16 cellular contexts compared by ENCODE assay signal in genomic region chr20:54345817-54346216, GRCh38.
A peak's percentile ranks its signal among the peaks of the same experiment; 100 is the strongest.
DNase-seq lines count a peak whose midpoint lies in the region; ATAC-seq and TF ChIP-seq lines count a peak whose summit lies in the region.
"Had no signal": no experiment of that assay in that cellular context is flagged by ENCODE, and none has a peak within 500 bp of the region (broad histone marks: within the 10 kb centered on the region; RNA-seq: fewer than 3 reads in every experiment).

No MANE protein-coding gene starts in this region.

- intact Hi-C loops in A673 (cut with micrococcal nuclease; ENCODE audit: unreplicated experiment): no loop called here
- intact Hi-C loops in HCT116 (cut with micrococcal nuclease): no loop called here
- intact Hi-C loops in activated T-helper 1 cell treated with anti-CD3 and anti-CD28 coated beads, Interleukin-12 subunit alpha, Interleukin-12 subunit beta, Interleukin-2, Interleukin-4 antibody, amounts not matched to agents 30 ng/mL and 10 ng/mL and 1 ng/mL, durations not matched to agents 14 hours and 24 hours and 36 hours (cut with micrococcal nuclease): loop anchor here (1.0 kb wide), 1 partner anchor 7 kb away; no protein-coding TSS in a partner anchor
- intact Hi-C loops in CD4-positive, alpha-beta memory T cell (cut with micrococcal nuclease): no loop called here

- BruUV-seq in A673 (replicated peaks; lab: Mats Ljungman, UMichigan) (no TSS peak), HCT116 (replicated peaks; lab: Mats Ljungman, UMichigan) (no TSS peak)

- peak overlapping the region; percentile 0 for H3K27ac Mint-ChIP-seq in activated T-helper 1 cell treated with anti-CD3 and anti-CD28 coated beads, Interleukin-12 subunit alpha, Interleukin-12 subunit beta, Interleukin-2, Interleukin-4 antibody, amounts not matched to agents 30 ng/mL and 10 ng/mL and 1 ng/mL, durations not matched to agents 14 hours and 24 hours and 36 hours
- no peak overlapping the region for H3K27ac Mint-ChIP-seq in CD4-positive, alpha-beta memory T cell
- H3K27ac Mint-ChIP-seq: activated CD8-positive, alpha-beta T cell treated with anti-CD3 and anti-CD28 coated beads, Interleukin-2, amount 10 ng/mL, durations not matched to agents 7 days and 5 days had no signal

- no peaks in the 10 kb centered on the region for H3K9me2 ChIP-seq in HCT116 (ENCODE audit: insufficient read depth)

- no peak for TF ChIP-seq RAD21 in HCT116 (IDR thresholded peaks at IDR 0.05; ENCODE audit: low read depth)

- RAD21 ChIA-PET in HCT116 (lab: Charles Lee; ENCODE audit: low non-redundant PET in 1 of 2, low total read pairs in 2 of 2, uncharacterized antibody in 2 of 2, unreplicated experiment in 2 of 2): no interaction called here

- peak overlapping the region; percentile 64 for H3K27ac ChIP-seq in A673 (ENCODE audit: low read depth, low read length, poor library complexity, severe bottlenecking)
- no peak overlapping the region for H3K27ac ChIP-seq in HCT116 (ENCODE audit: low read depth, low read length)
- no peak overlapping the region for H3K27ac ChIP-seq in iPS-18a (ENCODE audit: low read length)
- H3K27ac ChIP-seq in CD4-positive, alpha-beta memory T cell (ENCODE audit: low read depth, low read length): no peak overlapping the region
- H3K27ac ChIP-seq: heart right ventricle had no signal

- H3K27me3 Mint-ChIP-seq in activated T-helper 1 cell treated with anti-CD3 and anti-CD28 coated beads, Interleukin-12 subunit alpha, Interleukin-12 subunit beta, Interleukin-2, Interleukin-4 antibody, amounts not matched to agents 30 ng/mL and 10 ng/mL and 1 ng/mL, durations not matched to agents 14 hours and 24 hours and 36 hours (ENCODE audit: insufficient read depth): no peaks in the 10 kb centered on the region
- H3K27me3 Mint-ChIP-seq in CD4-positive, alpha-beta memory T cell: peaks cover 1 to 6% of the 10 kb centered on the region in 2 donors
- H3K27me3 Mint-ChIP-seq: brain had no signal

- TF ChIP-seq CTCF in A673 (conservative IDR thresholded peaks at IDR 0.05; ENCODE audit: low read depth, low read length) (no peak), HCT116 (IDR thresholded peaks at IDR 0.05 in 2 of 3, conservative IDR thresholded peaks at IDR 0.05 in 1 of 3; ENCODE audit: borderline replicate concordance in 1 of 3, insufficient read depth in 1 of 3, low read depth in 2 of 3, low read length in 2 of 3) (no peak), omental fat pad (IDR thresholded peaks at IDR 0.05) (no peak)

- H3K9me3 ChIP-seq in A673 (ENCODE audit: low read depth, low read length, poor library complexity, severe bottlenecking) (no peaks in the 10 kb centered on the region), HCT116 (ENCODE audit: control insufficient read depth in 1 of 2, insufficient read depth in 1 of 2, low read depth in 1 of 2, low read length in 2 of 2) (no peaks in the 10 kb centered on the region), iPS-18a (ENCODE audit: control insufficient read depth, low read depth, low read length) (no peaks in the 10 kb centered on the region)
- H3K9me3 ChIP-seq in CD4-positive, alpha-beta memory T cell (ENCODE audit: control insufficient read depth in 1 of 2, low read length in 2 of 2): no peaks in the 10 kb centered on the region
- H3K9me3 ChIP-seq: heart right ventricle had no signal

- H3K79me2 ChIP-seq in HCT116 (ENCODE audit: insufficient read depth, low read length): no peaks in the 10 kb centered on the region

- H3K36me3 ChIP-seq in A673 (ENCODE audit: insufficient read depth, low read length, poor library complexity, severe bottlenecking) (no peaks in the 10 kb centered on the region), HCT116 (ENCODE audit: control insufficient read depth in 1 of 2, insufficient read depth in 2 of 2, low read length in 2 of 2) (no peaks in the 10 kb centered on the region), iPS-18a (ENCODE audit: control insufficient read depth, low read depth, low read length) (no peaks in the 10 kb centered on the region)
- H3K36me3 ChIP-seq in CD4-positive, alpha-beta memory T cell (ENCODE audit: insufficient read depth, low read length): no peaks in the 10 kb centered on the region
- H3K36me3 ChIP-seq: heart right ventricle had no signal

- H3K4me1 Mint-ChIP-seq in activated T-helper 1 cell treated with anti-CD3 and anti-CD28 coated beads, Interleukin-12 subunit alpha, Interleukin-12 subunit beta, Interleukin-2, Interleukin-4 antibody, amounts not matched to agents 30 ng/mL and 10 ng/mL and 1 ng/mL, durations not matched to agents 14 hours and 24 hours and 36 hours (ENCODE audit: low read depth): peaks cover 25% of the 10 kb centered on the region
- H3K4me1 Mint-ChIP-seq in CD4-positive, alpha-beta memory T cell: no peaks in the 10 kb centered on the region

- H2AFZ ChIP-seq in HCT116 (ENCODE audit: low read depth, low read length, poor library complexity, severe bottlenecking): no peak overlapping the region

- H3K27me3 ChIP-seq in A673 (replicated peaks; ENCODE audit: insufficient read depth, low read depth, low read length, poor library complexity) (no peaks in the 10 kb centered on the region), HCT116 (ENCODE audit: insufficient read depth, low read length) (no peaks in the 10 kb centered on the region), iPS-18a (ENCODE audit: control insufficient read depth, insufficient read depth, low read length) (no peaks in the 10 kb centered on the region)
- no peaks in the 10 kb centered on the region for H3K27me3 ChIP-seq in CD4-positive, alpha-beta memory T cell (ENCODE audit: insufficient read depth, low read length)
- H3K27me3 ChIP-seq: heart right ventricle had no signal

- no peak overlapping the region for H3K9ac ChIP-seq in HCT116 (ENCODE audit: low read length)
- no peak overlapping the region for H3K9ac ChIP-seq in iPS-18a (ENCODE audit: low read length)

- TF ChIP-seq POLR2A in HCT116 (IDR thresholded peaks at IDR 0.05; ENCODE audit: borderline replicate concordance, extremely low read depth, insufficient read depth, insufficient read length): no peak

- H3K4me1 ChIP-seq in A673 (ENCODE audit: insufficient read depth, low read length, poor library complexity, severe bottlenecking) (peaks cover 32% of the 10 kb centered on the region), HCT116 (ENCODE audit: control insufficient read depth in 1 of 2, insufficient read depth in 2 of 2, low read length in 2 of 2) (peaks cover 19 to 20% of the 10 kb centered on the region in 2 experiments; a peak in 3 of 4 replicates), iPS-18a (ENCODE audit: control insufficient read depth, low read depth, low read length) (peaks cover 24% of the 10 kb centered on the region)
- no peaks in the 10 kb centered on the region for H3K4me1 ChIP-seq in CD4-positive, alpha-beta memory T cell (ENCODE audit: insufficient read depth, low read length)

- H3K36me3 Mint-ChIP-seq in activated T-helper 1 cell treated with anti-CD3 and anti-CD28 coated beads, Interleukin-12 subunit alpha, Interleukin-12 subunit beta, Interleukin-2, Interleukin-4 antibody, amounts not matched to agents 30 ng/mL and 10 ng/mL and 1 ng/mL, durations not matched to agents 14 hours and 24 hours and 36 hours (ENCODE audit: low read depth): peaks cover 3% of the 10 kb centered on the region
- no peaks in the 10 kb centered on the region for H3K36me3 Mint-ChIP-seq in CD4-positive, alpha-beta memory T cell
- H3K36me3 Mint-ChIP-seq: brain had no signal

- ATAC-seq in HCT116 (0 out of 2 replicates have a peak, but pooled peaks have one; percentile 9), omental fat pad (ENCODE audit: low FRiP score) (no peak)
- ATAC-seq: activated CD8-positive, alpha-beta T cell treated with anti-CD3 and anti-CD28 coated beads, Interleukin-2, amount 10 ng/mL, durations not matched to agents 7 days and 5 days; heart right ventricle had no signal

- DNase-seq in A673 (ENCODE audit: low spot score) (no peak), HCT116 (ENCODE audit: low read depth, low spot score) (no peak), T-helper 2 cell (no peak), omental fat pad (ENCODE audit: low spot score) (no peak), SIG-M5 (lab: John Stamatoyannopoulos, UW) (no peak)
- no peak for DNase-seq in activated T-helper 1 cell treated with anti-CD3 and anti-CD28 coated beads, Interleukin-12 subunit alpha, Interleukin-12 subunit beta, Interleukin-2, Interleukin-4 antibody, amounts not matched to agents 30 ng/mL and 10 ng/mL and 1 ng/mL, durations not matched to agents 14 hours and 24 hours and 36 hours (ENCODE audit: low spot score)
- DNase-seq in CD4-positive, alpha-beta memory T cell: no peak
- DNase-seq: activated CD8-positive, alpha-beta T cell treated with anti-CD3 and anti-CD28 coated beads, Interleukin-2, amount 10 ng/mL, durations not matched to agents 7 days and 5 days; DMS 273 treated with DMSO at 0.1 percent for 48 hours; heart right ventricle; KG1; NCI-H146; SHP77 had no signal

- no peaks in the 10 kb centered on the region for H4K20me1 ChIP-seq in HCT116 (ENCODE audit: insufficient read depth)

- POLR2A ChIA-PET in A673 (lab: Charles Lee; ENCODE audit: low non-redundant PET) (no interaction called here), HCT116 (lab: Charles Lee) (no interaction called here)
- POLR2A ChIA-PET in CD4-positive, alpha-beta memory T cell (lab: Charles Lee; ENCODE audit: partially characterized antibody): no interaction called here

- H3K4me3 ChIP-seq in A673 (ENCODE audit: low read depth, low read length, poor library complexity, severe bottlenecking): no peak overlapping the region
- no peak overlapping the region for H3K4me3 ChIP-seq in HCT116 (replicated peaks in 1 of 2; ENCODE audit: low read depth in 1 of 2, low read length in 2 of 2)
- peak overlapping the region; percentile 25 for H3K4me3 ChIP-seq in iPS-18a (ENCODE audit: low read length)
- H3K4me3 ChIP-seq in CD4-positive, alpha-beta memory T cell (ENCODE audit: low read length in 2 of 2): no peak overlapping the region
- H3K4me3 ChIP-seq: heart right ventricle, skin epidermis had no signal

- CTCF ChIA-PET in A673 (lab: Charles Lee): no interaction called here
- CTCF ChIA-PET in HCT116 (lab: Charles Lee): no interaction called here
- CTCF ChIA-PET in CD4-positive, alpha-beta memory T cell (lab: Charles Lee; ENCODE audit: partially characterized antibody): no interaction called here

- peaks cover 4% of the 10 kb centered on the region for H3K9me3 Mint-ChIP-seq in activated T-helper 1 cell treated with anti-CD3 and anti-CD28 coated beads, Interleukin-12 subunit alpha, Interleukin-12 subunit beta, Interleukin-2, Interleukin-4 antibody, amounts not matched to agents 30 ng/mL and 10 ng/mL and 1 ng/mL, durations not matched to agents 14 hours and 24 hours and 36 hours
- peaks cover 0 to 2% (median 0%) of the 10 kb centered on the region in 8 donors for H3K9me3 Mint-ChIP-seq in CD4-positive, alpha-beta memory T cell

- no peak overlapping the region for H3K4me3 Mint-ChIP-seq in activated T-helper 1 cell treated with anti-CD3 and anti-CD28 coated beads, Interleukin-12 subunit alpha, Interleukin-12 subunit beta, Interleukin-2, Interleukin-4 antibody, amounts not matched to agents 30 ng/mL and 10 ng/mL and 1 ng/mL, durations not matched to agents 14 hours and 24 hours and 36 hours
- no peak overlapping the region for H3K4me3 Mint-ChIP-seq in CD4-positive, alpha-beta memory T cell
- H3K4me3 Mint-ChIP-seq: activated CD8-positive, alpha-beta T cell treated with anti-CD3 and anti-CD28 coated beads, Interleukin-2, amount 10 ng/mL, durations not matched to agents 7 days and 5 days had no signal

- H3K4me2 ChIP-seq in HCT116 (ENCODE audit: low read length): peak overlapping the region; percentile 21

TF ChIP-seq in HCT116, 20 proteins besides CTCF, POLR2A, EP300 and RAD21 (continues in another document):
- TF ChIP-seq EGR1 (IDR thresholded peaks at IDR 0.05; ENCODE audit: low read depth): no peak
